In the genomic region with DNA sequence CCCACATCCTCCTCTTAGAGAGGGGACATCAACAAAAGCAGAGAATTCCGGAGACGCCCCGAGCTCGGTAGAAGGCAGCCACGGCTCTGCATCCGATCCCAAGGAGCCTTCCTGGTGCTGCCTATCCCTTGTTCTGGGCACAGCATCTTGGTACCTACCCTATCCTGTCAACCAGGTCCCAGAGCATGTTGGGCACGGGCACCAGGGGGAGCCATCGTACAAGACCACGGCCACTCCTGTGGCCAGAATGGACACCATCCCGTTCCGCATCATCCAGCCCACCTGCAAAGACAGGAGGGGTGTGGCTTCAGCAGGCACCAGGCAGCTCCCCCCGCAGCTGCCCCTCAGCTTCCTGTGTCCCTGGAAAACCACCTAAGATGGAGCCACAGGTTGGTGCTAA, we compare ENCODE assay signal across 11 cellular contexts.
DNase-seq lines count a peak whose midpoint lies in the region; ATAC-seq and TF ChIP-seq lines count a peak whose summit lies in the region.
"Had no signal": no experiment of that assay in that cellular context is flagged by ENCODE, and none has a peak within 500 bp of the region (broad histone marks: within the 10 kb centered on the region; RNA-seq: fewer than 3 reads in every experiment).

No MANE protein-coding gene starts in this region.

- peaks cover 10% of the 10 kb centered on the region for H3K4me1 Mint-ChIP-seq in stimulated activated naive CD8-positive, alpha-beta T cell treated with anti-CD3 and anti-CD28 coated beads, Interleukin-15, amount 100 ng/mL, for 72 hours

- no peaks in the 10 kb centered on the region for H3K9me3 ChIP-seq in esophagus squamous epithelium
- H3K9me3 ChIP-seq: pancreas had no signal

- WGBS in esophagus squamous epithelium, 2 donors, result 68 to 83% methylated on average over 7 to 10 of the region's 12 CpGs

- ATAC-seq in stimulated activated naive CD8-positive, alpha-beta T cell treated with anti-CD3 and anti-CD28 coated beads, Interleukin-15, amount 100 ng/mL, for 72 hours, result no peak
- no peak for ATAC-seq in GM19463 (IDR thresholded peaks at IDR 0.05; ENCODE audit: unreplicated experiment)

- H3K36me3 ChIP-seq in esophagus squamous epithelium, result no peaks in the 10 kb centered on the region
- H3K36me3 ChIP-seq: pancreas had no signal

- no peaks in the 10 kb centered on the region for H3K27me3 Mint-ChIP-seq in stimulated activated naive CD8-positive, alpha-beta T cell treated with anti-CD3 and anti-CD28 coated beads, Interleukin-15, amount 100 ng/mL, for 72 hours

- TF ChIP-seq CTCF in esophagus squamous epithelium (IDR thresholded peaks at IDR 0.05), result peak in 5 of 6 experiments; percentile 37 to 59 (median 38)

- H3K27ac ChIP-seq in esophagus squamous epithelium, result no peak overlapping the region
- H3K27ac ChIP-seq: pancreas had no signal

- no peak overlapping the region for H3K27ac Mint-ChIP-seq in stimulated activated naive CD8-positive, alpha-beta T cell treated with anti-CD3 and anti-CD28 coated beads, Interleukin-15, amount 100 ng/mL, for 72 hours

- H3K4me1 ChIP-seq in esophagus squamous epithelium, result peaks cover 0 to 24% (median 0%) of the 10 kb centered on the region in 3 donors
- H3K4me1 ChIP-seq: pancreas had no signal

- no peak for TF ChIP-seq POLR2A in esophagus squamous epithelium (IDR thresholded peaks at IDR 0.05)

- intact Hi-C loops in esophagus squamous epithelium (cut with DNase I), result no loop called here

- H3K4me3 ChIP-seq in esophagus squamous epithelium, result no peak overlapping the region
- H3K4me3 ChIP-seq: pancreas had no signal

- peaks cover 0 to 6% (median 0%) of the 10 kb centered on the region in 4 donors for H3K27me3 ChIP-seq in esophagus squamous epithelium
- H3K27me3 ChIP-seq: pancreas had no signal

- no peak overlapping the region for H3K4me3 Mint-ChIP-seq in stimulated activated naive CD8-positive, alpha-beta T cell treated with anti-CD3 and anti-CD28 coated beads, Interleukin-15, amount 100 ng/mL, for 72 hours

- no peaks in the 10 kb centered on the region for H3K9me3 Mint-ChIP-seq in stimulated activated naive CD8-positive, alpha-beta T cell treated with anti-CD3 and anti-CD28 coated beads, Interleukin-15, amount 100 ng/mL, for 72 hours

- DNase-seq in activated CD8-positive, alpha-beta memory T cell treated with anti-CD3 and anti-CD28 coated beads, Interleukin-2, amount 50 U/mL, for 48 hours, result peak; percentile 55
- no peak for DNase-seq in activated CD8-positive, alpha-beta memory T cell treated with anti-CD3 and anti-CD28 coated beads, Interleukin-2, amount 50 U/mL, for 4 hours
- peak; percentile 61 for DNase-seq in NCI-H748 (lab: John Stamatoyannopoulos, UW; ENCODE audit: unreplicated experiment)
- DNase-seq in esophagus squamous epithelium (lab: John Stamatoyannopoulos, UW), result no peak
- DNase-seq in stimulated activated naive CD8-positive, alpha-beta T cell treated with anti-CD3 and anti-CD28 coated beads, Interleukin-15, amount 100 ng/mL, for 72 hours, result peak; percentile 12 to 27
- DNase-seq in NCI-H510A (lab: John Stamatoyannopoulos, UW), result no peak
- no peak for DNase-seq in NOMO-1 treated with DMSO at 0.1 percent for 48 hours (lab: John Stamatoyannopoulos, UW; ENCODE audit: unreplicated experiment)
- DNase-seq: activated naive CD4-positive, alpha-beta T cell treated with anti-CD3 and anti-CD28 coated beads, Interleukin-2, amount 50 U/mL, for 16 hours; NCI-H510A treated with DMSO at 0.1 percent for 48 hours had no signal

Comparison
In these comparisons a context has a peak if more than half of its experiments do, and no peak if none do; other contexts are left out.
1. DNase-seq: peak in activated CD8-positive, alpha-beta memory T cell treated with anti-CD3 and anti-CD28 coated beads, Interleukin-2, amount 50 U/mL, for 48 hours (single experiment), NCI-H748 (single experiment) and stimulated activated naive CD8-positive, alpha-beta T cell treated with anti-CD3 and anti-CD28 coated beads, Interleukin-15, amount 100 ng/mL, for 72 hours (2 of 2); none in activated CD8-positive, alpha-beta memory T cell treated with anti-CD3 and anti-CD28 coated beads, Interleukin-2, amount 50 U/mL, for 4 hours (single experiment), esophagus squamous epithelium (single experiment), NCI-H510A (single experiment) and NOMO-1 treated with DMSO at 0.1 percent for 48 hours (single experiment).